8 cellular contexts compared by ENCODE assay signal in genomic region chr1:245953876-245954660, GRCh38.
DNase-seq lines count a peak whose midpoint lies in the region; ATAC-seq, FAIRE-seq and TF ChIP-seq lines count a peak whose summit lies in the region.

No MANE protein-coding gene starts in this region.

- no peaks in the 10 kb centered on the region for H3K9me3 Mint-ChIP-seq in naive B cell

- no peak for TF ChIP-seq EP300 in GM12878 (IDR thresholded peaks at IDR 0.05; ENCODE audit: borderline replicate concordance in 1 of 2, control insufficient read depth in 1 of 2, low read depth in 2 of 2, low read length in 2 of 2)

- no peak for TF ChIP-seq RAD21 in GM12878 (IDR thresholded peaks at IDR 0.05; ENCODE audit: insufficient read depth, low read depth, low read length)

- no peak for TF ChIP-seq CTCF in GM12878 (IDR thresholded peaks at IDR 0.05 in 2 of 3, conservative IDR thresholded peaks at IDR 0.05 in 1 of 3; ENCODE audit: control insufficient read depth in 2 of 3, extremely low read depth in 1 of 3, insufficient read depth in 1 of 3, low read depth in 3 of 3, low read length in 3 of 3)

- peaks cover 0 to 8% of the 10 kb centered on the region in 2 donors for H3K36me3 Mint-ChIP-seq in naive B cell

- in situ Hi-C loops in GM12878 (cut with MboI), result no loop called here

- H3K9me3 ChIP-seq in GM12878 (replicated peaks; ENCODE audit: control insufficient read depth, insufficient read depth, low read length), result no peaks in the 10 kb centered on the region

- H3K27me3 Mint-ChIP-seq in naive B cell, result no peaks in the 10 kb centered on the region

- WGBS in GM12878 (ENCODE audit: insufficient coverage, insufficient replicate concordance, low lambda C conversion rate, missing lambda C conversion rate), result 1% methylated on average over 8 of the region's 8 CpGs

- DNase-seq in GM12878 (ENCODE audit: low read depth, low spot score) (peak; percentile 32), naive B cell (peak; percentile 14), NCI-H82 treated with DMSO at 0.1 percent for 48 hours (lab: John Stamatoyannopoulos, UW; ENCODE audit: unreplicated experiment) (no peak), NCI-H2227 treated with DMSO at 0.1 percent for 48 hours (lab: John Stamatoyannopoulos, UW) (no peak), H54 (ENCODE audit: insufficient read length, low spot score) (no peak)

- H3K4me3 ChIP-seq in GM12878, result peak overlapping the region; percentile 66

- H3K4me1 Mint-ChIP-seq in naive B cell, result peaks cover 14 to 25% (median 22%) of the 10 kb centered on the region in 3 donors

- RAD21 ChIA-PET in GM12878 (lab: Charles Lee; ENCODE audit: unreplicated experiment), result interaction anchor here (1.0 to 2.7 kb wide), 8 partner anchors 11 to 143 kb away, joined by 6 to 18 read pairs (median 7); no protein-coding TSS in a partner anchor

- ATAC-seq in GM18873 (IDR thresholded peaks at IDR 0.05; ENCODE audit: low FRiP score, unreplicated experiment), result peak; percentile 51
- peak; percentile 34 for ATAC-seq in HG03442 (IDR thresholded peaks at IDR 0.05; ENCODE audit: unreplicated experiment)
- peak; percentile 67 for ATAC-seq in GM12878
- ATAC-seq in naive B cell (ENCODE audit: low read depth in 2 of 2), result peak; percentile 66 to 75

- intact Hi-C loops in GM12878 (cut with micrococcal nuclease; ENCODE audit: unreplicated experiment), result loop anchor here (2.0 to 5.0 kb wide), 3 partner anchors 47 to 307 kb away; no protein-coding TSS in a partner anchor

- POLR2A ChIA-PET in GM12878 (lab: Charles Lee), result interaction anchor here (1.0 to 3.4 kb wide), 4 partner anchors 12 to 63 kb away, joined by 3 to 14 read pairs (median 4); no protein-coding TSS in a partner anchor

- H3K27ac Mint-ChIP-seq in naive B cell, result peak overlapping the region; percentile 64 to 96 (median 92)

- peak overlapping the region; percentile 66 to 89 (median 78) for H3K4me3 Mint-ChIP-seq in naive B cell

- no TSS peak for BruUV-seq in GM12878 (replicated peaks; lab: Mats Ljungman, UMichigan)

- H2AFZ ChIP-seq in GM12878 (ENCODE audit: control insufficient read depth, low read depth, low read length), result peak overlapping the region; percentile 90

- H3K79me2 ChIP-seq in GM12878 (ENCODE audit: control insufficient read depth, insufficient read depth, low read length), result no peaks in the 10 kb centered on the region

- FAIRE-seq in A204.1 (lab: Jason Lieb, UNC) (peak; percentile 89), GM12878 (lab: Jason Lieb, UNC) (peak; percentile 78), H54 (lab: Jason Lieb, UNC) (no peak)

- no peaks in the 10 kb centered on the region; a peak in 1 of 4 replicates for H3K36me3 ChIP-seq in GM12878 (ENCODE audit: control insufficient read depth in 2 of 2, insufficient read depth in 2 of 2, low read length in 1 of 2)

- peak overlapping the region; percentile 72 for H3K9ac ChIP-seq in GM12878 (ENCODE audit: control insufficient read depth, insufficient read depth, low read length)

- peaks cover 25% of the 10 kb centered on the region for H3K4me1 ChIP-seq in GM12878 (ENCODE audit: control insufficient read depth, insufficient read depth, low read length)

- CTCF ChIA-PET in GM12878 (lab: Yijun Ruan, JAX), result interaction anchor here (0.9 to 1.9 kb wide), 3 partner anchors 23 to 65 kb away, joined by 3 to 4 read pairs (median 3); no protein-coding TSS in a partner anchor

- H4K20me1 ChIP-seq in GM12878 (ENCODE audit: control insufficient read depth, insufficient read depth), result no peaks in the 10 kb centered on the region

- peak overlapping the region; percentile 97 for H3K4me2 ChIP-seq in GM12878 (ENCODE audit: control insufficient read depth, insufficient read depth)

- SMC1A ChIA-PET in GM12878 (lab: Charles Lee; ENCODE audit: uncharacterized antibody, unreplicated experiment), result interaction anchor here (0.6 to 5.4 kb wide), 14 partner anchors 12 to 925 kb away, joined by 3 to 29 read pairs (median 6); no protein-coding TSS in a partner anchor

- H3K27ac ChIP-seq in GM12878 (ENCODE audit: control insufficient read depth, insufficient read depth), result peak overlapping the region; percentile 98

- TF ChIP-seq POLR2A in GM12878 (IDR thresholded peaks at IDR 0.05; ENCODE audit: low read depth, low read length) (no peak), H54 (IDR thresholded peaks at IDR 0.05; ENCODE audit: low read depth, low read length) (no peak)

- H3K27me3 ChIP-seq in GM12878 (replicated peaks in 1 of 2; ENCODE audit: control insufficient read depth in 2 of 2, insufficient read depth in 2 of 2, low read length in 1 of 2), result no peaks in the 10 kb centered on the region

TF ChIP-seq in GM12878, 131 proteins besides CTCF, POLR2A, EP300 and RAD21 (continues in another document):
- TF ChIP-seq ZSCAN29 (IDR thresholded peaks at IDR 0.05), result no peak
- TF ChIP-seq MAX (IDR thresholded peaks at IDR 0.05; ENCODE audit: low read depth, low read length), result no peak
- 0 out of 2 replicates have a peak, but pooled peaks have one; percentile 30 for TF ChIP-seq RB1 (IDR thresholded peaks at IDR 0.05; ENCODE audit: borderline replicate concordance)
- no peak for TF ChIP-seq POLR2AphosphoS2 (IDR thresholded peaks at IDR 0.05; ENCODE audit: low read depth, low read length)
- no peak for TF ChIP-seq CEBPB (IDR thresholded peaks at IDR 0.05; ENCODE audit: borderline replicate concordance in 1 of 2, low read depth in 2 of 2, low read length in 2 of 2)
- TF ChIP-seq DPF2 (IDR thresholded peaks at IDR 0.05), result peak; percentile 27; the same call in 1 of the 2 replicates
- TF ChIP-seq RUNX3 (IDR thresholded peaks at IDR 0.05; ENCODE audit: low read length), result no peak; the same call in 1 of the 2 replicates
- no peak for TF ChIP-seq TCF7 (IDR thresholded peaks at IDR 0.05; ENCODE audit: borderline replicate concordance)
- no peak for TF ChIP-seq KAT2A (conservative IDR thresholded peaks at IDR 0.05; ENCODE audit: control insufficient read depth, low read depth, low read length)
- TF ChIP-seq, protein P1, sequence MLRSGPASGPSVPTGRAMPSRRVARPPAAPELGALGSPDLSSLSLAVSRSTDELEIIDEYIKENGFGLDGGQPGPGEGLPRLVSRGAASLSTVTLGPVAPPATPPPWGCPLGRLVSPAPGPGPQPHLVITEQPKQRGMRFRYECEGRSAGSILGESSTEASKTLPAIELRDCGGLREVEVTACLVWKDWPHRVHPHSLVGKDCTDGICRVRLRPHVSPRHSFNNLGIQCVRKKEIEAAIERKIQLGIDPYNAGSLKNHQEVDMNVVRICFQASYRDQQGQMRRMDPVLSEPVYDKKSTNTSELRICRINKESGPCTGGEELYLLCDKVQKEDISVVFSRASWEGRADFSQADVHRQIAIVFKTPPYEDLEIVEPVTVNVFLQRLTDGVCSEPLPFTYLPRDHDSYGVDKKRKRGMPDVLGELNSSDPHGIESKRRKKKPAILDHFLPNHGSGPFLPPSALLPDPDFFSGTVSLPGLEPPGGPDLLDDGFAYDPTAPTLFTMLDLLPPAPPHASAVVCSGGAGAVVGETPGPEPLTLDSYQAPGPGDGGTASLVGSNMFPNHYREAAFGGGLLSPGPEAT (IDR thresholded peaks at IDR 0.05; ENCODE audit: low read depth), result peak; percentile 48; the same call in 1 of the 2 replicates
- peak; percentile 72 for TF ChIP-seq ATF7 (IDR thresholded peaks at IDR 0.05; ENCODE audit: low read depth)
- TF ChIP-seq ETV6 (conservative IDR thresholded peaks at IDR 0.05 in 1 of 2, IDR thresholded peaks at IDR 0.05 in 1 of 2; ENCODE audit: borderline replicate concordance in 1 of 2, low read depth in 1 of 2), result no peak
- 0 out of 2 replicates have a peak, but pooled peaks have one; percentile 24 for TF ChIP-seq MLLT1 (IDR thresholded peaks at IDR 0.05)
- peak; percentile 82 for TF ChIP-seq HDGF (IDR thresholded peaks at IDR 0.05)
- TF ChIP-seq, protein P2, sequence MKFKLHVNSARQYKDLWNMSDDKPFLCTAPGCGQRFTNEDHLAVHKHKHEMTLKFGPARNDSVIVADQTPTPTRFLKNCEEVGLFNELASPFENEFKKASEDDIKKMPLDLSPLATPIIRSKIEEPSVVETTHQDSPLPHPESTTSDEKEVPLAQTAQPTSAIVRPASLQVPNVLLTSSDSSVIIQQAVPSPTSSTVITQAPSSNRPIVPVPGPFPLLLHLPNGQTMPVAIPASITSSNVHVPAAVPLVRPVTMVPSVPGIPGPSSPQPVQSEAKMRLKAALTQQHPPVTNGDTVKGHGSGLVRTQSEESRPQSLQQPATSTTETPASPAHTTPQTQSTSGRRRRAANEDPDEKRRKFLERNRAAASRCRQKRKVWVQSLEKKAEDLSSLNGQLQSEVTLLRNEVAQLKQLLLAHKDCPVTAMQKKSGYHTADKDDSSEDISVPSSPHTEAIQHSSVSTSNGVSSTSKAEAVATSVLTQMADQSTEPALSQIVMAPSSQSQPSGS (IDR thresholded peaks at IDR 0.05; ENCODE audit: low read length), result peak; percentile 32; the same call in 1 of the 2 replicates
- no peak for TF ChIP-seq WRNIP1 (IDR thresholded peaks at IDR 0.05; ENCODE audit: borderline replicate concordance, low read depth, low read length)
- no peak for TF ChIP-seq CBX3 (IDR thresholded peaks at IDR 0.05; ENCODE audit: borderline replicate concordance, low read depth)
- TF ChIP-seq SREBF2 (IDR thresholded peaks at IDR 0.05; ENCODE audit: low read length), result peak; percentile 25; the same call in 1 of the 2 replicates
- TF ChIP-seq FOXK2 (IDR thresholded peaks at IDR 0.05), result no peak
- peak; percentile 5 to 12; a peak in 1 of 4 replicates for TF ChIP-seq IKZF2 (IDR thresholded peaks at IDR 0.05)
- TF ChIP-seq CBX5 (IDR thresholded peaks at IDR 0.05; ENCODE audit: low read depth), result no peak
- no peak for TF ChIP-seq CHD2 (IDR thresholded peaks at IDR 0.05; ENCODE audit: borderline replicate concordance, low read depth, low read length)

Comparison
In these comparisons a context has a peak if more than half of its experiments do, and no peak if none do; other contexts are left out.
1. DNase-seq: peak in GM12878 (single experiment) and naive B cell (single experiment); none in NCI-H82 treated with DMSO at 0.1 percent for 48 hours (single experiment), NCI-H2227 treated with DMSO at 0.1 percent for 48 hours (single experiment) and H54 (single experiment).
2. Peak in every context shown above with its lines, with median percentiles within 50 percentile points of each other: ATAC-seq.